In genomic region chr18:3265564-3266033, GRCh38 we compare ENCODE assay signal across 12 cellular contexts. TPM values are rescaled to one million over a fixed set of nuclear protein-coding genes. Genes with fewer than 3 reads are reported as not detected.
DNase-seq lines count a peak whose midpoint lies in the region; ATAC-seq, FAIRE-seq and TF ChIP-seq lines count a peak whose summit lies in the region.
"Had no signal": no experiment of that assay in that cellular context is flagged by ENCODE, and none has a peak within 500 bp of the region (broad histone marks: within the 10 kb centered on the region; RNA-seq: fewer than 3 reads in every experiment).

No MANE protein-coding gene starts in this region.

- in situ Hi-C loops in brain microvascular endothelial cell (cut with HindIII; ENCODE audit: low pct_ligation_motif_present, low sequenced_read_pairs) = no loop called here

- peaks cover 3% of the 10 kb centered on the region for H3K9me1 ChIP-seq in endothelial cell of umbilical vein (replicated peaks; ENCODE audit: control insufficient read depth, extremely low read depth, insufficient read depth, low read length)

- no peak for TF ChIP-seq CTCF in DOHH2 (IDR thresholded peaks at IDR 0.05; ENCODE audit: low read depth, low read length, poor library complexity, severe bottlenecking)
- no peak for TF ChIP-seq CTCF in endothelial cell of umbilical vein (IDR thresholded peaks at IDR 0.05; ENCODE audit: extremely low read depth in 1 of 2, insufficient read depth in 1 of 2, low read depth in 1 of 2, low read length in 2 of 2)
- no peak for TF ChIP-seq CTCF in neutrophil (IDR thresholded peaks at IDR 0.05)
- TF ChIP-seq CTCF in brain microvascular endothelial cell (IDR thresholded peaks at IDR 0.05; ENCODE audit: low read depth, low read length, missing control alignments) = no peak

- ATAC-seq in HG02970 (IDR thresholded peaks at IDR 0.05; ENCODE audit: low FRiP score, unreplicated experiment) (no peak), HG03521 (IDR thresholded peaks at IDR 0.05; ENCODE audit: unreplicated experiment) (no peak), GM18502 (IDR thresholded peaks at IDR 0.05; ENCODE audit: poor library complexity, unreplicated experiment) (no peak)

- H3F3A ChIP-seq in DOHH2 (ENCODE audit: control insufficient read depth, insufficient read depth) = peaks cover 3% of the 10 kb centered on the region; the same call in 1 of the 2 replicates

- no peak overlapping the region for H3K27ac ChIP-seq in DOHH2 (ENCODE audit: low read depth, low read length)
- H3K27ac ChIP-seq in endothelial cell of umbilical vein (ENCODE audit: insufficient read depth, low read depth, low read length) = peak overlapping the region; percentile 46
- H3K27ac ChIP-seq in neutrophil = peak overlapping the region; percentile 98
- no peak overlapping the region for H3K27ac ChIP-seq in brain microvascular endothelial cell

- FAIRE-seq in endothelial cell of umbilical vein (lab: Jason Lieb, UNC) = no peak
- FAIRE-seq: HTR-8/SVneo had no signal

- peaks cover 25% of the 10 kb centered on the region for H3K36me3 ChIP-seq in DOHH2 (ENCODE audit: control insufficient read depth, low read length)
- H3K36me3 ChIP-seq in endothelial cell of umbilical vein (ENCODE audit: control insufficient read depth in 2 of 2, extremely low read depth in 1 of 2, insufficient read depth in 2 of 2, low read length in 2 of 2) = peaks cover 0 to 2% of the 10 kb centered on the region in 2 experiments
- H3K36me3 ChIP-seq in neutrophil = no peaks in the 10 kb centered on the region
- H3K36me3 ChIP-seq in brain microvascular endothelial cell (replicated peaks) = no peaks in the 10 kb centered on the region

- BruUV-seq in endothelial cell of umbilical vein (replicated peaks; lab: Mats Ljungman, UMichigan) = no TSS peak

- H3K4me3 ChIP-seq in DOHH2 (ENCODE audit: low read length) (peak overlapping the region; percentile 7; the same call in 1 of the 2 replicates), endothelial cell of umbilical vein (replicated peaks in 1 of 3; ENCODE audit: insufficient read depth in 1 of 3, low read depth in 1 of 3, low read length in 3 of 3) (peak overlapping the region in 1 of 3 experiments; percentile 100), neutrophil (ENCODE audit: low read depth in 1 of 2, low read length in 1 of 2) (no peak overlapping the region), brain microvascular endothelial cell (ENCODE audit: low read depth, low read length) (no peak overlapping the region)

- DNase-seq in RKO (ENCODE audit: low spot score) (peak; percentile 56), endothelial cell of umbilical vein (ENCODE audit: low read depth, low spot score) (peak; percentile 64), brain microvascular endothelial cell (no peak)
- DNase-seq: activated CD4-positive, alpha-beta T cell treated with anti-CD3 and anti-CD28 coated beads, Interleukin-2, amount 50 U/mL, for 48 hours; NK-92 treated with Interleukin-12 subunit alpha and Interleukin-12 subunit beta, amount 100 ng/mL, for 24 hours; stimulated activated CD8-positive, alpha-beta memory T cell treated with anti-CD3 and anti-CD28 coated beads, Interleukin-4, amount 100 ng/mL, for 48 hours had no signal

- H4K20me1 ChIP-seq in DOHH2 (ENCODE audit: control insufficient read depth, insufficient read depth, low read depth, low read length) (peaks cover 46% of the 10 kb centered on the region), endothelial cell of umbilical vein (replicated peaks; ENCODE audit: control insufficient read depth, extremely low read depth, insufficient read depth, low read length) (peaks cover 48% of the 10 kb centered on the region)

- H3K4me1 ChIP-seq in DOHH2 (ENCODE audit: control insufficient read depth, low read length) (peaks cover 71% of the 10 kb centered on the region), endothelial cell of umbilical vein (ENCODE audit: control insufficient read depth, extremely low read depth, insufficient read depth, low read length) (peaks cover 63% of the 10 kb centered on the region), neutrophil (ENCODE audit: control insufficient read depth in 1 of 2, insufficient read depth in 1 of 2, low read depth in 1 of 2, low read length in 1 of 2) (peaks cover 82 to 85% of the 10 kb centered on the region in 2 experiments)

- intact Hi-C loops in endothelial cell of umbilical vein (cut with micrococcal nuclease) = no loop called here

- H2AFZ ChIP-seq in endothelial cell of umbilical vein (ENCODE audit: low read depth, low read length) = no peak overlapping the region

- no peak for TF ChIP-seq POLR2A in endothelial cell of umbilical vein (IDR thresholded peaks at IDR 0.05; ENCODE audit: low read depth, low read length)

- POLR2A ChIA-PET in endothelial cell of umbilical vein (lab: Charles Lee) = interaction anchor here (0.6 kb wide), 1 partner anchor 407 kb away, joined by 6 read pairs; no protein-coding TSS in a partner anchor

- CTCF ChIA-PET in endothelial cell of umbilical vein (lab: Charles Lee) = interaction anchor here (1.1 to 1.4 kb wide), 4 partner anchors 12 to 401 kb away, joined by 3 to 6 read pairs (median 4); no protein-coding TSS in a partner anchor

- H3K4me2 ChIP-seq in DOHH2 (ENCODE audit: low read length) (peak overlapping the region; percentile 73), endothelial cell of umbilical vein (ENCODE audit: insufficient read depth, low read length) (peak overlapping the region; percentile 97)

- H3K9me2 ChIP-seq in DOHH2 (replicated peaks; ENCODE audit: control insufficient read depth, low read length) = no peaks in the 10 kb centered on the region

- H3K9me3 ChIP-seq in DOHH2 (ENCODE audit: control insufficient read depth, insufficient read depth, low read length) (no peaks in the 10 kb centered on the region), endothelial cell of umbilical vein (replicated peaks; ENCODE audit: control insufficient read depth, insufficient read depth, low read length) (no peaks in the 10 kb centered on the region), neutrophil (no peaks in the 10 kb centered on the region)

- dilution Hi-C loops in endothelial cell of umbilical vein (cut with MboI; ENCODE audit: extremely low pct_ligation_motif_present, low sequenced_read_pairs) = loop anchor here (25.0 kb wide), 1 partner anchor 197 kb away; the partner anchor contains the start of gene TGIF1

- peak overlapping the region; percentile 8 for H3K9ac ChIP-seq in endothelial cell of umbilical vein (replicated peaks; ENCODE audit: extremely low read depth, insufficient read depth, low read length)

- no peaks in the 10 kb centered on the region for H3K27me3 ChIP-seq in DOHH2 (ENCODE audit: control insufficient read depth, low read length)
- H3K27me3 ChIP-seq in endothelial cell of umbilical vein (ENCODE audit: control insufficient read depth in 2 of 2, insufficient read depth in 2 of 2, low read length in 2 of 2) = no peaks in the 10 kb centered on the region
- H3K27me3 ChIP-seq in neutrophil = no peaks in the 10 kb centered on the region
- no peaks in the 10 kb centered on the region for H3K27me3 ChIP-seq in brain microvascular endothelial cell (replicated peaks)

- H3K79me2 ChIP-seq in DOHH2 (ENCODE audit: control insufficient read depth, low read length) = peaks cover 99% of the 10 kb centered on the region
- H3K79me2 ChIP-seq in endothelial cell of umbilical vein (ENCODE audit: control insufficient read depth, insufficient read depth, low read length) = peaks cover 86% of the 10 kb centered on the region

TF ChIP-seq in endothelial cell of umbilical vein, 7 proteins besides CTCF, POLR2A, EP300 and RAD21:
- TF ChIP-seq MYC (IDR thresholded peaks at IDR 0.05; ENCODE audit: low read depth, low read length) (no peak), FOS (IDR thresholded peaks at IDR 0.05; ENCODE audit: borderline replicate concordance, insufficient read depth, low read length) (no peak), POLR2AphosphoS5 (IDR thresholded peaks at IDR 0.05; ENCODE audit: insufficient read depth, low read depth, low read length) (no peak), JUN (IDR thresholded peaks at IDR 0.05; ENCODE audit: borderline replicate concordance, insufficient read depth, insufficient read length, low read depth) (no peak)

RNA-seq across cellular contexts. Expression of gene MYL12B, which starts 3.7 kb away (rescaled TPM):
- total RNA-seq in endothelial cell of umbilical vein = 634 and 638 TPM in 2 replicates
- polyA plus RNA-seq in endothelial cell of umbilical vein = 681 and 724 TPM in 2 replicates
- polyA plus RNA-seq in endothelial cell of umbilical vein (2011; cell fraction: cytosol; rRNA removed) = 1,207 and 1,302 TPM in 2 replicates
- polyA plus RNA-seq in endothelial cell of umbilical vein (2011; cell fraction: nucleus; rRNA removed) = 415 and 445 TPM in 2 replicates
- 703 and 1,019 TPM in 2 replicates for polyA plus RNA-seq in endothelial cell of umbilical vein (2012)
- 483 and 580 TPM in 2 replicates for polyA minus RNA-seq in endothelial cell of umbilical vein
- 115 TPM for polyA minus RNA-seq in endothelial cell of umbilical vein (2011; cell fraction: cytosol; rRNA and poly(A)+ RNA removed)
- 85.9 and 87.1 TPM in 2 replicates for polyA minus RNA-seq in endothelial cell of umbilical vein (2011; cell fraction: nucleus; rRNA and poly(A)+ RNA removed)

RNA-seq across cellular contexts. Expression of gene MYL12A, which starts 18.0 kb away (rescaled TPM):
- total RNA-seq in endothelial cell of umbilical vein = 793 and 796 TPM in 2 replicates
- polyA plus RNA-seq in endothelial cell of umbilical vein = 532 and 597 TPM in 2 replicates
- polyA plus RNA-seq in endothelial cell of umbilical vein (2011; cell fraction: cytosol; rRNA removed) = 814 and 900 TPM in 2 replicates
- polyA plus RNA-seq in endothelial cell of umbilical vein (2011; cell fraction: nucleus; rRNA removed) = 350 and 406 TPM in 2 replicates
- 760 and 962 TPM in 2 replicates for polyA plus RNA-seq in endothelial cell of umbilical vein (2012)
- polyA minus RNA-seq in endothelial cell of umbilical vein = 489 and 516 TPM in 2 replicates
- 117 TPM for polyA minus RNA-seq in endothelial cell of umbilical vein (2011; cell fraction: cytosol; rRNA and poly(A)+ RNA removed)
- 214 and 242 TPM in 2 replicates for polyA minus RNA-seq in endothelial cell of umbilical vein (2011; cell fraction: nucleus; rRNA and poly(A)+ RNA removed)

RNA-seq across cellular contexts. Expression of gene MYOM1, which starts 45.8 kb away (rescaled TPM):
- not detected in 2 replicates for total RNA-seq in endothelial cell of umbilical vein
- 0.05 and 0.08 TPM in 2 replicates for polyA plus RNA-seq in endothelial cell of umbilical vein
- polyA plus RNA-seq in endothelial cell of umbilical vein (2011; cell fraction: cytosol; rRNA removed) = 0.05 and 0.07 TPM in 2 replicates
- 0.05 and 0.29 TPM in 2 replicates for polyA plus RNA-seq in endothelial cell of umbilical vein (2011; cell fraction: nucleus; rRNA removed)
- 0.15 and 0.33 TPM in 2 replicates for polyA plus RNA-seq in endothelial cell of umbilical vein (2012)
- polyA minus RNA-seq in endothelial cell of umbilical vein = not detected in 2 replicates
- polyA minus RNA-seq in endothelial cell of umbilical vein (2011; cell fraction: cytosol; rRNA and poly(A)+ RNA removed) = not detected
- polyA minus RNA-seq in endothelial cell of umbilical vein (2011; cell fraction: nucleus; rRNA and poly(A)+ RNA removed) = not detected in 2 replicates

Comparison
In these comparisons a context has a peak if more than half of its experiments do, and no peak if none do; other contexts are left out.
1. H3K27ac ChIP-seq: peak in endothelial cell of umbilical vein (single experiment) and neutrophil (single experiment); none in DOHH2 (single experiment) and brain microvascular endothelial cell (single experiment).